1 cellular context compared by ENCODE assay signal in genomic region chr3:71228156-71228885, GRCh38.
TF ChIP-seq lines count a peak whose summit lies in the region.

No MANE protein-coding gene starts in this region.

TF ChIP-seq in IMR-90, 13 proteins besides CTCF, POLR2A, EP300 and RAD21:
- TF ChIP-seq FOS (IDR thresholded peaks at IDR 0.05; ENCODE audit: low read depth, low read length) (no peak), MAZ (IDR thresholded peaks at IDR 0.05; ENCODE audit: borderline replicate concordance, low read depth, low read length) (no peak), BHLHE40 (IDR thresholded peaks at IDR 0.05; ENCODE audit: low read depth, low read length) (no peak), NFE2L2 (IDR thresholded peaks at IDR 0.05; ENCODE audit: low read depth, low read length) (no peak), MAFK (IDR thresholded peaks at IDR 0.05; ENCODE audit: low read depth, low read length) (no peak)
